1 cellular context compared by ENCODE assay signal in the genomic region with DNA sequence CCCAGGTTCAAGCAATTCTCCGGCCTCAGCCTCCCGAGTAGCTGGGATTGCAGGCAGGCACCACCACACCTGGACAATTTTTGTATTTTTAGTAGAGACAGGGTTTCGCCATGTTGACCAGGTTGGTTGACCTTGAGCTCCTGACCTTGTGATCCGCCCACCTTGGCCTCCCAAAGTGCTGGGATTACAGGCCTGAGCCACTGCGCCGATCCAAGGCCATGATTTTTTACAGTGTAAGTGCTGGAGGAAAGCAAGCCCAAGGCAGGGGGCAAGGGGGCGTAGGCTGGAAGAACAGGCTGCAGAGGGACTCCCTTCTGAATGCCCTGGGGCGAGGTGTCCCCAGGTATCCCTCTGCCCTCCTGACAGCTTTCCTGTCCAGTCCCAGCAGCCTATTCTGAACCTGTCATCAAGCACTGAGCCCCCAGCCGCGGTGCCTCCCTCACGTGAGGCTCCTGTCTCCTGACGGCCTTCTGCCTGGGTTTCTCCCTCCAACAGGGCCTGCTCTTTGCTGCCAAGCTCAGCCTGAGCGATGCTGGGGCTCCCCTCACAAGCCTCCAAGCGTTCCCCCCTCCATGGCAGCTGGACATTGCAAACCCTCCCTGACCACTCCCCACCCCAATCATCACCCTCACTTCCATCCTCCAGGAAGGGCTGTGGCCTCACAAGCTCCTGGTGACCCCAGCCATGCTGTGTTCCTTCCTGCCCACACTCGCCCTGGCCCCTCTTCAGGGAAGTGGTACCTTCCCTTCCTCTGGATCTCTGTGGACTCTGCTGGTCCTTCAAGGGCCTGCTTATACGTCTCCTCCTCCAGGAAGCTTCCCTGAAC.
TF ChIP-seq lines count a peak whose summit lies in the region.

No MANE protein-coding gene starts in this region.

TF ChIP-seq in HepG2, 621 proteins besides CTCF, POLR2A, EP300 and RAD21 (continued from another document and continues in another):
- TF ChIP-seq TBL1XR1 (IDR thresholded peaks at IDR 0.05; ENCODE audit: borderline replicate concordance, low read length, partially characterized antibody): no peak
- TF ChIP-seq MED8 (CRISPR knock-in tag; IDR thresholded peaks at IDR 0.05; ENCODE audit: insufficient replicate concordance): no peak
- TF ChIP-seq CEBPG (CRISPR knock-in tag; IDR thresholded peaks at IDR 0.05): no peak; the same call in 1 of the 2 replicates
- peak; percentile 65; the same call in 1 of the 2 replicates for TF ChIP-seq TBX2 (CRISPR knock-in tag; IDR thresholded peaks at IDR 0.05; ENCODE audit: borderline replicate concordance)
- TF ChIP-seq KLF13 (CRISPR knock-in tag; IDR thresholded peaks at IDR 0.05): peak; percentile 75; the same call in 1 of the 2 replicates
- TF ChIP-seq ZSCAN9 (CRISPR knock-in tag; IDR thresholded peaks at IDR 0.05; ENCODE audit: borderline replicate concordance): no peak
- TF ChIP-seq, protein P1, sequence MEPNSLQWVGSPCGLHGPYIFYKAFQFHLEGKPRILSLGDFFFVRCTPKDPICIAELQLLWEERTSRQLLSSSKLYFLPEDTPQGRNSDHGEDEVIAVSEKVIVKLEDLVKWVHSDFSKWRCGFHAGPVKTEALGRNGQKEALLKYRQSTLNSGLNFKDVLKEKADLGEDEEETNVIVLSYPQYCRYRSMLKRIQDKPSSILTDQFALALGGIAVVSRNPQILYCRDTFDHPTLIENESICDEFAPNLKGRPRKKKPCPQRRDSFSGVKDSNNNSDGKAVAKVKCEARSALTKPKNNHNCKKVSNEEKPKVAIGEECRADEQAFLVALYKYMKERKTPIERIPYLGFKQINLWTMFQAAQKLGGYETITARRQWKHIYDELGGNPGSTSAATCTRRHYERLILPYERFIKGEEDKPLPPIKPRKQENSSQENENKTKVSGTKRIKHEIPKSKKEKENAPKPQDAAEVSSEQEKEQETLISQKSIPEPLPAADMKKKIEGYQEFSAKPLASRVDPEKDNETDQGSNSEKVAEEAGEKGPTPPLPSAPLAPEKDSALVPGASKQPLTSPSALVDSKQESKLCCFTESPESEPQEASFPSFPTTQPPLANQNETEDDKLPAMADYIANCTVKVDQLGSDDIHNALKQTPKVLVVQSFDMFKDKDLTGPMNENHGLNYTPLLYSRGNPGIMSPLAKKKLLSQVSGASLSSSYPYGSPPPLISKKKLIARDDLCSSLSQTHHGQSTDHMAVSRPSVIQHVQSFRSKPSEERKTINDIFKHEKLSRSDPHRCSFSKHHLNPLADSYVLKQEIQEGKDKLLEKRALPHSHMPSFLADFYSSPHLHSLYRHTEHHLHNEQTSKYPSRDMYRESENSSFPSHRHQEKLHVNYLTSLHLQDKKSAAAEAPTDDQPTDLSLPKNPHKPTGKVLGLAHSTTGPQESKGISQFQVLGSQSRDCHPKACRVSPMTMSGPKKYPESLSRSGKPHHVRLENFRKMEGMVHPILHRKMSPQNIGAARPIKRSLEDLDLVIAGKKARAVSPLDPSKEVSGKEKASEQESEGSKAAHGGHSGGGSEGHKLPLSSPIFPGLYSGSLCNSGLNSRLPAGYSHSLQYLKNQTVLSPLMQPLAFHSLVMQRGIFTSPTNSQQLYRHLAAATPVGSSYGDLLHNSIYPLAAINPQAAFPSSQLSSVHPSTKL (CRISPR knock-in tag; IDR thresholded peaks at IDR 0.05): peak; percentile 76
- no peak for TF ChIP-seq REPIN1 (CRISPR knock-in tag; IDR thresholded peaks at IDR 0.05; ENCODE audit: borderline replicate concordance, low read depth)
- TF ChIP-seq ZNF30 (CRISPR knock-in tag; IDR thresholded peaks at IDR 0.05): no peak
- TF ChIP-seq, protein P2, sequence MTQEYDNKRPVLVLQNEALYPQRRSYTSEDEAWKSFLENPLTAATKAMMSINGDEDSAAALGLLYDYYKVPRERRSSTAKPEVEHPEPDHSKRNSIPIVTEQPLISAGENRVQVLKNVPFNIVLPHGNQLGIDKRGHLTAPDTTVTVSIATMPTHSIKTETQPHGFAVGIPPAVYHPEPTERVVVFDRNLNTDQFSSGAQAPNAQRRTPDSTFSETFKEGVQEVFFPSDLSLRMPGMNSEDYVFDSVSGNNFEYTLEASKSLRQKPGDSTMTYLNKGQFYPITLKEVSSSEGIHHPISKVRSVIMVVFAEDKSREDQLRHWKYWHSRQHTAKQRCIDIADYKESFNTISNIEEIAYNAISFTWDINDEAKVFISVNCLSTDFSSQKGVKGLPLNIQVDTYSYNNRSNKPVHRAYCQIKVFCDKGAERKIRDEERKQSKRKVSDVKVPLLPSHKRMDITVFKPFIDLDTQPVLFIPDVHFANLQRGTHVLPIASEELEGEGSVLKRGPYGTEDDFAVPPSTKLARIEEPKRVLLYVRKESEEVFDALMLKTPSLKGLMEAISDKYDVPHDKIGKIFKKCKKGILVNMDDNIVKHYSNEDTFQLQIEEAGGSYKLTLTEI (CRISPR knock-in tag; conservative IDR thresholded peaks at IDR 0.05): no peak
- no peak for TF ChIP-seq ZNF446 (CRISPR knock-in tag; IDR thresholded peaks at IDR 0.05)
- TF ChIP-seq ZNF274 (CRISPR knock-in tag; IDR thresholded peaks at IDR 0.05): no peak
- TF ChIP-seq, protein P3, sequence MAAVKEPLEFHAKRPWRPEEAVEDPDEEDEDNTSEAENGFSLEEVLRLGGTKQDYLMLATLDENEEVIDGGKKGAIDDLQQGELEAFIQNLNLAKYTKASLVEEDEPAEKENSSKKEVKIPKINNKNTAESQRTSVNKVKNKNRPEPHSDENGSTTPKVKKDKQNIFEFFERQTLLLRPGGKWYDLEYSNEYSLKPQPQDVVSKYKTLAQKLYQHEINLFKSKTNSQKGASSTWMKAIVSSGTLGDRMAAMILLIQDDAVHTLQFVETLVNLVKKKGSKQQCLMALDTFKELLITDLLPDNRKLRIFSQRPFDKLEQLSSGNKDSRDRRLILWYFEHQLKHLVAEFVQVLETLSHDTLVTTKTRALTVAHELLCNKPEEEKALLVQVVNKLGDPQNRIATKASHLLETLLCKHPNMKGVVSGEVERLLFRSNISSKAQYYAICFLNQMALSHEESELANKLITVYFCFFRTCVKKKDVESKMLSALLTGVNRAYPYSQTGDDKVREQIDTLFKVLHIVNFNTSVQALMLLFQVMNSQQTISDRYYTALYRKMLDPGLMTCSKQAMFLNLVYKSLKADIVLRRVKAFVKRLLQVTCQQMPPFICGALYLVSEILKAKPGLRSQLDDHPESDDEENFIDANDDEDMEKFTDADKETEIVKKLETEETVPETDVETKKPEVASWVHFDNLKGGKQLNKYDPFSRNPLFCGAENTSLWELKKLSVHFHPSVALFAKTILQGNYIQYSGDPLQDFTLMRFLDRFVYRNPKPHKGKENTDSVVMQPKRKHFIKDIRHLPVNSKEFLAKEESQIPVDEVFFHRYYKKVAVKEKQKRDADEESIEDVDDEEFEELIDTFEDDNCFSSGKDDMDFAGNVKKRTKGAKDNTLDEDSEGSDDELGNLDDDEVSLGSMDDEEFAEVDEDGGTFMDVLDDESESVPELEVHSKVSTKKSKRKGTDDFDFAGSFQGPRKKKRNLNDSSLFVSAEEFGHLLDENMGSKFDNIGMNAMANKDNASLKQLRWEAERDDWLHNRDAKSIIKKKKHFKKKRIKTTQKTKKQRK (IDR thresholded peaks at IDR 0.05; ENCODE audit: low read length): no peak
- no peak for TF ChIP-seq ZNF451 (CRISPR knock-in tag; IDR thresholded peaks at IDR 0.05)
- peak; percentile 50; the same call in 1 of the 2 replicates for TF ChIP-seq KDM5B (CRISPR knock-in tag; IDR thresholded peaks at IDR 0.05; ENCODE audit: borderline replicate concordance)
- no peak for TF ChIP-seq SP2 (CRISPR knock-in tag; IDR thresholded peaks at IDR 0.05)
- peak; percentile 79 for TF ChIP-seq ZMYM4 (CRISPR knock-in tag; IDR thresholded peaks at IDR 0.05)
- no peak for TF ChIP-seq NBN (conservative IDR thresholded peaks at IDR 0.05)
- no peak for TF ChIP-seq ZNF17 (CRISPR knock-in tag; IDR thresholded peaks at IDR 0.05)
- TF ChIP-seq, protein P4, sequence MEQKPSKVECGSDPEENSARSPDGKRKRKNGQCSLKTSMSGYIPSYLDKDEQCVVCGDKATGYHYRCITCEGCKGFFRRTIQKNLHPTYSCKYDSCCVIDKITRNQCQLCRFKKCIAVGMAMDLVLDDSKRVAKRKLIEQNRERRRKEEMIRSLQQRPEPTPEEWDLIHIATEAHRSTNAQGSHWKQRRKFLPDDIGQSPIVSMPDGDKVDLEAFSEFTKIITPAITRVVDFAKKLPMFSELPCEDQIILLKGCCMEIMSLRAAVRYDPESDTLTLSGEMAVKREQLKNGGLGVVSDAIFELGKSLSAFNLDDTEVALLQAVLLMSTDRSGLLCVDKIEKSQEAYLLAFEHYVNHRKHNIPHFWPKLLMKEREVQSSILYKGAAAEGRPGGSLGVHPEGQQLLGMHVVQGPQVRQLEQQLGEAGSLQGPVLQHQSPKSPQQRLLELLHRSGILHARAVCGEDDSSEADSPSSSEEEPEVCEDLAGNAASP (CRISPR knock-in tag; IDR thresholded peaks at IDR 0.05; ENCODE audit: borderline replicate concordance): 0 out of 2 replicates have a peak, but pooled peaks have one; percentile 13
- no peak for TF ChIP-seq ZNF772 (CRISPR knock-in tag; IDR thresholded peaks at IDR 0.05)
- TF ChIP-seq ARNT2 (CRISPR knock-in tag; IDR thresholded peaks at IDR 0.05; ENCODE audit: low read depth): 0 out of 2 replicates have a peak, but pooled peaks have one; percentile 26
- TF ChIP-seq ZNF567 (CRISPR knock-in tag; IDR thresholded peaks at IDR 0.05; ENCODE audit: borderline replicate concordance): no peak
- TF ChIP-seq, protein P5, sequence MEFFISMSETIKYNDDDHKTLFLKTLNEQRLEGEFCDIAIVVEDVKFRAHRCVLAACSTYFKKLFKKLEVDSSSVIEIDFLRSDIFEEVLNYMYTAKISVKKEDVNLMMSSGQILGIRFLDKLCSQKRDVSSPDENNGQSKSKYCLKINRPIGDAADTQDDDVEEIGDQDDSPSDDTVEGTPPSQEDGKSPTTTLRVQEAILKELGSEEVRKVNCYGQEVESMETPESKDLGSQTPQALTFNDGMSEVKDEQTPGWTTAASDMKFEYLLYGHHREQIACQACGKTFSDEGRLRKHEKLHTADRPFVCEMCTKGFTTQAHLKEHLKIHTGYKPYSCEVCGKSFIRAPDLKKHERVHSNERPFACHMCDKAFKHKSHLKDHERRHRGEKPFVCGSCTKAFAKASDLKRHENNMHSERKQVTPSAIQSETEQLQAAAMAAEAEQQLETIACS (CRISPR knock-in tag; IDR thresholded peaks at IDR 0.05): no peak
- no peak for TF ChIP-seq MED13 (CRISPR knock-in tag; IDR thresholded peaks at IDR 0.05)
- TF ChIP-seq, protein P6, sequence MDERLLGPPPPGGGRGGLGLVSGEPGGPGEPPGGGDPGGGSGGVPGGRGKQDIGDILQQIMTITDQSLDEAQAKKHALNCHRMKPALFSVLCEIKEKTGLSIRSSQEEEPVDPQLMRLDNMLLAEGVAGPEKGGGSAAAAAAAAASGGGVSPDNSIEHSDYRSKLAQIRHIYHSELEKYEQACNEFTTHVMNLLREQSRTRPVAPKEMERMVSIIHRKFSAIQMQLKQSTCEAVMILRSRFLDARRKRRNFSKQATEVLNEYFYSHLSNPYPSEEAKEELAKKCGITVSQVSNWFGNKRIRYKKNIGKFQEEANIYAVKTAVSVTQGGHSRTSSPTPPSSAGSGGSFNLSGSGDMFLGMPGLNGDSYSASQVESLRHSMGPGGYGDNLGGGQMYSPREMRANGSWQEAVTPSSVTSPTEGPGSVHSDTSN (CRISPR knock-in tag; IDR thresholded peaks at IDR 0.05): no peak
- TF ChIP-seq ZNF564 (CRISPR knock-in tag; IDR thresholded peaks at IDR 0.05): peak; percentile 46; the same call in 1 of the 2 replicates
- TF ChIP-seq, protein P7, sequence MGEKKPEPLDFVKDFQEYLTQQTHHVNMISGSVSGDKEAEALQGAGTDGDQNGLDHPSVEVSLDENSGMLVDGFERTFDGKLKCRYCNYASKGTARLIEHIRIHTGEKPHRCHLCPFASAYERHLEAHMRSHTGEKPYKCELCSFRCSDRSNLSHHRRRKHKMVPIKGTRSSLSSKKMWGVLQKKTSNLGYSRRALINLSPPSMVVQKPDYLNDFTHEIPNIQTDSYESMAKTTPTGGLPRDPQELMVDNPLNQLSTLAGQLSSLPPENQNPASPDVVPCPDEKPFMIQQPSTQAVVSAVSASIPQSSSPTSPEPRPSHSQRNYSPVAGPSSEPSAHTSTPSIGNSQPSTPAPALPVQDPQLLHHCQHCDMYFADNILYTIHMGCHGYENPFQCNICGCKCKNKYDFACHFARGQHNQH (CRISPR knock-in tag; IDR thresholded peaks at IDR 0.05): no peak
- TF ChIP-seq, protein P8, sequence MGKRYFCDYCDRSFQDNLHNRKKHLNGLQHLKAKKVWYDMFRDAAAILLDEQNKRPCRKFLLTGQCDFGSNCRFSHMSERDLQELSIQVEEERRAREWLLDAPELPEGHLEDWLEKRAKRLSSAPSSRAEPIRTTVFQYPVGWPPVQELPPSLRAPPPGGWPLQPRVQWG (CRISPR knock-in tag; IDR thresholded peaks at IDR 0.05; ENCODE audit: borderline replicate concordance, low read depth): no peak
- no peak for TF ChIP-seq POLR2AphosphoS2 (IDR thresholded peaks at IDR 0.05; ENCODE audit: low read depth, low read length)
- TF ChIP-seq EEA1 (CRISPR knock-in tag; IDR thresholded peaks at IDR 0.05; ENCODE audit: borderline replicate concordance): 0 out of 2 replicates have a peak, but pooled peaks have one; percentile 45
- TF ChIP-seq SSRP1 (CRISPR knock-in tag; IDR thresholded peaks at IDR 0.05): no peak
- TF ChIP-seq ZNF552 (CRISPR knock-in tag; IDR thresholded peaks at IDR 0.05; ENCODE audit: borderline replicate concordance): no peak
- TF ChIP-seq ZNF383 (CRISPR knock-in tag; IDR thresholded peaks at IDR 0.05; ENCODE audit: borderline replicate concordance): no peak; the same call in 1 of the 2 replicates
- TF ChIP-seq, protein P9, sequence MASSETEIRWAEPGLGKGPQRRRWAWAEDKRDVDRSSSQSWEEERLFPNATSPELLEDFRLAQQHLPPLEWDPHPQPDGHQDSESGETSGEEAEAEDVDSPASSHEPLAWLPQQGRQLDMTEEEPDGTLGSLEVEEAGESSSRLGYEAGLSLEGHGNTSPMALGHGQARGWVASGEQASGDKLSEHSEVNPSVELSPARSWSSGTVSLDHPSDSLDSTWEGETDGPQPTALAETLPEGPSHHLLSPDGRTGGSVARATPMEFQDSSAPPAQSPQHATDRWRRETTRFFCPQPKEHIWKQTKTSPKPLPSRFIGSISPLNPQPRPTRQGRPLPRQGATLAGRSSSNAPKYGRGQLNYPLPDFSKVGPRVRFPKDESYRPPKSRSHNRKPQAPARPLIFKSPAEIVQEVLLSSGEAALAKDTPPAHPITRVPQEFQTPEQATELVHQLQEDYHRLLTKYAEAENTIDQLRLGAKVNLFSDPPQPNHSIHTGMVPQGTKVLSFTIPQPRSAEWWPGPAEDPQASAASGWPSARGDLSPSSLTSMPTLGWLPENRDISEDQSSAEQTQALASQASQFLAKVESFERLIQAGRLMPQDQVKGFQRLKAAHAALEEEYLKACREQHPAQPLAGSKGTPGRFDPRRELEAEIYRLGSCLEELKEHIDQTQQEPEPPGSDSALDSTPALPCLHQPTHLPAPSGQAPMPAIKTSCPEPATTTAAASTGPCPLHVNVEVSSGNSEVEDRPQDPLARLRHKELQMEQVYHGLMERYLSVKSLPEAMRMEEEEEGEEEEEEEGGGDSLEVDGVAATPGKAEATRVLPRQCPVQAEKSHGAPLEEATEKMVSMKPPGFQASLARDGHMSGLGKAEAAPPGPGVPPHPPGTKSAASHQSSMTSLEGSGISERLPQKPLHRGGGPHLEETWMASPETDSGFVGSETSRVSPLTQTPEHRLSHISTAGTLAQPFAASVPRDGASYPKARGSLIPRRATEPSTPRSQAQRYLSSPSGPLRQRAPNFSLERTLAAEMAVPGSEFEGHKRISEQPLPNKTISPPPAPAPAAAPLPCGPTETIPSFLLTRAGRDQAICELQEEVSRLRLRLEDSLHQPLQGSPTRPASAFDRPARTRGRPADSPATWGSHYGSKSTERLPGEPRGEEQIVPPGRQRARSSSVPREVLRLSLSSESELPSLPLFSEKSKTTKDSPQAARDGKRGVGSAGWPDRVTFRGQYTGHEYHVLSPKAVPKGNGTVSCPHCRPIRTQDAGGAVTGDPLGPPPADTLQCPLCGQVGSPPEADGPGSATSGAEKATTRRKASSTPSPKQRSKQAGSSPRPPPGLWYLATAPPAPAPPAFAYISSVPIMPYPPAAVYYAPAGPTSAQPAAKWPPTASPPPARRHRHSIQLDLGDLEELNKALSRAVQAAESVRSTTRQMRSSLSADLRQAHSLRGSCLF (CRISPR knock-in tag; IDR thresholded peaks at IDR 0.05; ENCODE audit: borderline replicate concordance): no peak
